Comparison of ENCODE assay signal across 11 cellular contexts in the genomic region with DNA sequence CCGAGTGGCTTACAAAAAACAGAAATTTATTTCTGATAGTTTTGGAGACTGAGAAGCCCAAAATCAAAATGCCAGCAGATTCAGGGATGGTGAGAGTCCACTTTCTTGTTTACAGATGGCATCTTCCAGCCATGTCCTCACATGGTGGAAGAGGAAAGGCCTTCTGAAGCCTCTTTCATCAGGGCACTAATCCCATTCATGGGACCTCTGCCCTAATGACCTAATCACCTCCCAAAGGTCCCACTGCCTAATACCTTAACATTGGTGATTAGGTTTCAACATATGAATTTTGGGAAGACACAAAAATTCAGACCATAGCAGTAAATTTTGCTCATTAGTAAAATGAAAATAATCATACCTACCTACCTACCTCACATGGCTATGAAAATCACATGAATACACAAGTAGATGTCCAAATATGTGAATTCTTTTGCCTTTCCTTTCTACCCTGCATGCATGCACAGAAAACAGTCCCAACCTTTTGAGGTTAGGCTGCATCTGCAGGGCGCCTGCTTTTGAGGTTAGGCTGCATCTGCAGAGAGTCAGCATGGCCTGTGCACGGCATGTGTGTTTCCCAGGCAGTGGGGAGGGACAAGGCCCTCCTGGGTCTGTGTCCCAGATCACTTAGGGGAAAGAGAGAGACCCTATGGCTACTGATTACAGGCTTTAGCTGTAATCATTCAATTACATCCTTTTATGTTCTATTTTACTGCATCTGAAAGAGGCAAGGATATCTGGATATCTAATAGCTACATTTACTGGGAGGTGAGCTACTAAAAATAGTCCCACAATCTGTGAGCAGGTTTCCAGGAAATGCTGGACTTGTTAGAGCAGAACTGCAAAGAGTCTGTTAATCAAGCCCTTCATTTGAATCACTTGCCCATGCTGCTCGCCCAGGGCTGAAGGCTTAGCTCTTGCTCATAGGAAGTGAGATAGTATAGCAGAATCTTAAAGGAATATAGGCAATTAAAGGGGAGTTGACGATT.
DNase-seq lines count a peak whose midpoint lies in the region; ATAC-seq, FAIRE-seq and TF ChIP-seq lines count a peak whose summit lies in the region.
"Had no signal": no experiment of that assay in that cellular context is flagged by ENCODE, and none has a peak within 500 bp of the region (broad histone marks: within the 10 kb centered on the region; RNA-seq: fewer than 3 reads in every experiment).

No MANE protein-coding gene starts in this region.

- no peaks in the 10 kb centered on the region for H4K20me1 ChIP-seq in GM12878 (ENCODE audit: control insufficient read depth, insufficient read depth)

- POLR2A ChIA-PET in GM12878 (lab: Charles Lee) = interaction anchor here (0.7 kb wide), 1 partner anchor 121 kb away, joined by 3 read pairs; no protein-coding TSS in a partner anchor

- ATAC-seq in GM12878 (peak; percentile 51; the same call in 2 of the 3 replicates), HG02938 (IDR thresholded peaks at IDR 0.05; ENCODE audit: unreplicated experiment) (no peak), GM21529 (IDR thresholded peaks at IDR 0.05; ENCODE audit: unreplicated experiment) (no peak)

- BruUV-seq in GM12878 (replicated peaks; lab: Mats Ljungman, UMichigan) = no TSS peak

- intact Hi-C loops in GM12878 (cut with micrococcal nuclease; ENCODE audit: unreplicated experiment) = loop anchor here (5.0 kb wide), 2 partner anchors 273 to 498 kb away; a partner anchor contains a TSS
- intact Hi-C loops in activated T-helper 2 cell treated with anti-CD3 and anti-CD28 coated beads, Interferon-gamma antibody, Interleukin-2, Interleukin-4, amounts not matched to agents 10 μg/mL and 5 μg/mL and 100 μg/mL, durations not matched to agents 14 hours and 24 hours and 36 hours (cut with micrococcal nuclease) = no loop called here

- H3K79me2 ChIP-seq in GM12878 (ENCODE audit: control insufficient read depth, insufficient read depth, low read length) = no peaks in the 10 kb centered on the region

- no peaks in the 10 kb centered on the region for H3K27me3 Mint-ChIP-seq in activated T-helper 2 cell treated with anti-CD3 and anti-CD28 coated beads, Interferon-gamma antibody, Interleukin-2, Interleukin-4, amounts not matched to agents 10 μg/mL and 5 μg/mL and 100 μg/mL, durations not matched to agents 14 hours and 24 hours and 36 hours (ENCODE audit: low read depth)

- FAIRE-seq in GM12892 (lab: Jason Lieb, UNC) = peak; percentile 17
- FAIRE-seq in GM12878 (lab: Jason Lieb, UNC) = no peak

- no peak for TF ChIP-seq RAD21 in GM12878 (IDR thresholded peaks at IDR 0.05; ENCODE audit: insufficient read depth, low read depth, low read length)

- no peak for TF ChIP-seq EP300 in GM12878 (IDR thresholded peaks at IDR 0.05; ENCODE audit: borderline replicate concordance in 1 of 2, control insufficient read depth in 1 of 2, low read depth in 2 of 2, low read length in 2 of 2)

- WGBS in GM12878 (ENCODE audit: insufficient coverage, insufficient replicate concordance, low lambda C conversion rate, missing lambda C conversion rate) = 93% methylated on average over 5 of the region's 5 CpGs
- WGBS in mesodermal cell (ENCODE audit: insufficient coverage in 2 of 2), 2 experiments = 45% methylated on average over 2 of the region's 5 CpGs; no CpG with 5 or more reads in 1 of the 2 experiments

- RAD21 ChIA-PET in GM12878 (lab: Charles Lee; ENCODE audit: unreplicated experiment) = interaction anchor here (0.8 to 1.3 kb wide), 2 partner anchors 53 to 268 kb away, joined by 3 read pairs; no protein-coding TSS in a partner anchor

- in situ Hi-C loops in GM12878 (cut with MboI) = no loop called here

- H2AFZ ChIP-seq in GM12878 (ENCODE audit: control insufficient read depth, low read depth, low read length) = no peak overlapping the region

- TF ChIP-seq CTCF in GM12878 (IDR thresholded peaks at IDR 0.05 in 2 of 3, conservative IDR thresholded peaks at IDR 0.05 in 1 of 3; ENCODE audit: control insufficient read depth in 2 of 3, extremely low read depth in 1 of 3, insufficient read depth in 1 of 3, low read depth in 3 of 3, low read length in 3 of 3) = no peak

- no peak overlapping the region for H3K9ac ChIP-seq in GM12878 (ENCODE audit: control insufficient read depth, insufficient read depth, low read length)

- CTCF ChIA-PET in GM12878 (lab: Yijun Ruan, JAX) = interaction anchor here (0.7 kb wide), 1 partner anchor 520 kb away, joined by 3 read pairs; no protein-coding TSS in a partner anchor

- H3K36me3 ChIP-seq in GM12878 (ENCODE audit: control insufficient read depth in 2 of 2, insufficient read depth in 2 of 2, low read length in 1 of 2) (no peaks in the 10 kb centered on the region), mesodermal cell (ENCODE audit: control insufficient read depth, insufficient read depth, low read length) (no peaks in the 10 kb centered on the region)

- H3K27me3 ChIP-seq in GM12878 (replicated peaks in 1 of 2; ENCODE audit: control insufficient read depth in 2 of 2, insufficient read depth in 2 of 2, low read length in 1 of 2) = no peaks in the 10 kb centered on the region

- H3K9me3 Mint-ChIP-seq in activated T-helper 2 cell treated with anti-CD3 and anti-CD28 coated beads, Interferon-gamma antibody, Interleukin-2, Interleukin-4, amounts not matched to agents 10 μg/mL and 5 μg/mL and 100 μg/mL, durations not matched to agents 14 hours and 24 hours and 36 hours = no peaks in the 10 kb centered on the region

- H3K4me3 Mint-ChIP-seq in activated T-helper 2 cell treated with anti-CD3 and anti-CD28 coated beads, Interferon-gamma antibody, Interleukin-2, Interleukin-4, amounts not matched to agents 10 μg/mL and 5 μg/mL and 100 μg/mL, durations not matched to agents 14 hours and 24 hours and 36 hours (ENCODE audit: low read depth) = no peak overlapping the region

- H3K9me3 ChIP-seq in GM12878 (replicated peaks; ENCODE audit: control insufficient read depth, insufficient read depth, low read length) (no peaks in the 10 kb centered on the region), mesodermal cell (ENCODE audit: control insufficient read depth, low read length) (no peaks in the 10 kb centered on the region)

- H3K4me1 ChIP-seq in GM12878 (ENCODE audit: control insufficient read depth, insufficient read depth, low read length) (no peaks in the 10 kb centered on the region), mesodermal cell (ENCODE audit: control insufficient read depth, insufficient read depth, low read length, poor library complexity, severe bottlenecking) (peaks cover 39% of the 10 kb centered on the region)

- H3K4me1 Mint-ChIP-seq in activated T-helper 2 cell treated with anti-CD3 and anti-CD28 coated beads, Interferon-gamma antibody, Interleukin-2, Interleukin-4, amounts not matched to agents 10 μg/mL and 5 μg/mL and 100 μg/mL, durations not matched to agents 14 hours and 24 hours and 36 hours (ENCODE audit: low read depth) = no peaks in the 10 kb centered on the region

- no peaks in the 10 kb centered on the region for H3K36me3 Mint-ChIP-seq in activated T-helper 2 cell treated with anti-CD3 and anti-CD28 coated beads, Interferon-gamma antibody, Interleukin-2, Interleukin-4, amounts not matched to agents 10 μg/mL and 5 μg/mL and 100 μg/mL, durations not matched to agents 14 hours and 24 hours and 36 hours (ENCODE audit: low read depth)

- DNase-seq in GM12892 (ENCODE audit: insufficient read length) = no peak
- DNase-seq in NCI-H1694 treated with DMSO at 0.1 percent for 48 hours (lab: John Stamatoyannopoulos, UW) = peak; percentile 42
- DNase-seq in GM12878 (ENCODE audit: low read depth, low spot score) = no peak
- DNase-seq in activated T-helper 2 cell treated with anti-CD3 and anti-CD28 coated beads, Interferon-gamma antibody, Interleukin-2, Interleukin-4, amounts not matched to agents 10 μg/mL and 5 μg/mL and 100 μg/mL, durations not matched to agents 14 hours and 24 hours and 36 hours (ENCODE audit: low spot score) = no peak
- DNase-seq: DND-41, KBM-7, occipital lobe had no signal

- TF ChIP-seq POLR2A in GM12892 (IDR thresholded peaks at IDR 0.05; ENCODE audit: low read depth, low read length) = no peak
- TF ChIP-seq POLR2A in GM12878 (IDR thresholded peaks at IDR 0.05; ENCODE audit: low read depth, low read length) = no peak

- SMC1A ChIA-PET in GM12878 (lab: Charles Lee; ENCODE audit: uncharacterized antibody, unreplicated experiment) = interaction anchor here (0.6 to 1.2 kb wide), 3 partner anchors 15 to 71 kb away, joined by 3 to 5 read pairs (median 3); no protein-coding TSS in a partner anchor

- H3K27ac ChIP-seq in GM12878 (ENCODE audit: control insufficient read depth, insufficient read depth) (no peak overlapping the region), mesodermal cell (ENCODE audit: low read depth, low read length, severe bottlenecking) (peak overlapping the region; percentile 61)
- H3K27ac ChIP-seq: SK-N-MC had no signal

- no peak overlapping the region for H3K4me2 ChIP-seq in GM12878 (ENCODE audit: control insufficient read depth, insufficient read depth)

- no peak overlapping the region for H3K27ac Mint-ChIP-seq in activated T-helper 2 cell treated with anti-CD3 and anti-CD28 coated beads, Interferon-gamma antibody, Interleukin-2, Interleukin-4, amounts not matched to agents 10 μg/mL and 5 μg/mL and 100 μg/mL, durations not matched to agents 14 hours and 24 hours and 36 hours

- no peak overlapping the region for H3K4me3 ChIP-seq in GM12878
- no peak overlapping the region for H3K4me3 ChIP-seq in mesodermal cell (ENCODE audit: extremely low read depth, insufficient read depth, low read length, poor library complexity, severe bottlenecking)
- H3K4me3 ChIP-seq: SK-N-MC had no signal

TF ChIP-seq in GM12878, 131 proteins besides CTCF, POLR2A, EP300 and RAD21 (continues in another document):
- no peak for TF ChIP-seq SMARCA5 (IDR thresholded peaks at IDR 0.05)
- no peak for TF ChIP-seq POU2F2 (IDR thresholded peaks at IDR 0.05; ENCODE audit: borderline replicate concordance, low read depth, low read length)
- TF ChIP-seq, protein P1, sequence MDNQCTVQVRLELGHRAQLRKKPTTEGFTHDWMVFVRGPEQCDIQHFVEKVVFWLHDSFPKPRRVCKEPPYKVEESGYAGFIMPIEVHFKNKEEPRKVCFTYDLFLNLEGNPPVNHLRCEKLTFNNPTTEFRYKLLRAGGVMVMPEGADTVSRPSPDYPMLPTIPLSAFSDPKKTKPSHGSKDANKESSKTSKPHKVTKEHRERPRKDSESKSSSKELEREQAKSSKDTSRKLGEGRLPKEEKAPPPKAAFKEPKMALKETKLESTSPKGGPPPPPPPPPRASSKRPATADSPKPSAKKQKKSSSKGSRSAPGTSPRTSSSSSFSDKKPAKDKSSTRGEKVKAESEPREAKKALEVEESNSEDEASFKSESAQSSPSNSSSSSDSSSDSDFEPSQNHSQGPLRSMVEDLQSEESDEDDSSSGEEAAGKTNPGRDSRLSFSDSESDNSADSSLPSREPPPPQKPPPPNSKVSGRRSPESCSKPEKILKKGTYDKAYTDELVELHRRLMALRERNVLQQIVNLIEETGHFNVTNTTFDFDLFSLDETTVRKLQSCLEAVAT (IDR thresholded peaks at IDR 0.05) = no peak
- no peak for TF ChIP-seq TAF1 (IDR thresholded peaks at IDR 0.05; ENCODE audit: borderline replicate concordance, low read depth, low read length)
